ENCODE assay signal across 1 cellular context in genomic region chr6:163720460-163721235, GRCh38.
TF ChIP-seq lines count a peak whose summit lies in the region.

No MANE protein-coding gene starts in this region.

TF ChIP-seq in GM23338, 12 proteins besides CTCF, POLR2A, EP300 and RAD21 (continued from another document):
- TF ChIP-seq CREB1 (CRISPR knock-in tag; IDR thresholded peaks at IDR 0.05; ENCODE audit: low read depth) (no peak), REST (IDR thresholded peaks at IDR 0.05; ENCODE audit: unreplicated experiment) (no peak)
